ENCODE assay signal across 24 cellular contexts in genomic region chr3:159850481-159850880, GRCh38. TPM values are rescaled to one million over a fixed set of nuclear protein-coding genes. Genes with fewer than 3 reads are reported as not detected.
DNase-seq lines count a peak whose midpoint lies in the region; ATAC-seq and TF ChIP-seq lines count a peak whose summit lies in the region.
"Had no signal": no experiment of that assay in that cellular context is flagged by ENCODE, and none has a peak within 500 bp of the region (broad histone marks: within the 10 kb centered on the region; RNA-seq: fewer than 3 reads in every experiment).

No MANE protein-coding gene starts in this region.

- TF ChIP-seq POLR2A in gastrocnemius medialis (IDR thresholded peaks at IDR 0.05), result no peak

- in situ Hi-C loops in gastrocnemius medialis (cut with MboI; ENCODE audit: low sequenced_read_pairs in 4 of 4), result no loop called here

- H3K9me3 ChIP-seq in gastrocnemius medialis, result no peaks in the 10 kb centered on the region
- no peaks in the 10 kb centered on the region for H3K9me3 ChIP-seq in T-helper 17 cell (ENCODE audit: control insufficient read depth, low read length, poor library complexity, severe bottlenecking)
- no peaks in the 10 kb centered on the region for H3K9me3 ChIP-seq in aorta (ENCODE audit: control insufficient read depth, low read length)
- H3K9me3 ChIP-seq: MG63, Peyer's patch, SJSA1, spleen, thoracic aorta had no signal

- intact Hi-C loops in gastrocnemius medialis (cut with DNase I; ENCODE audit: low total_unique reads) (loop anchor here (10.0 kb wide), 4 partner anchors 714 to 1024 kb away; partner anchors contain the start of genes KPNA4 and PPM1L), aorta (cut with DNase I) (loop anchor here in 1 of 2 donors (10.0 kb wide), 1 partner anchor 86 kb away; no protein-coding TSS in a partner anchor)

- WGBS in aorta, 2 donors, result 73% methylated on average over 4 of the region's 4 CpGs

- DNase-seq in CD1c-positive myeloid dendritic cell (ENCODE audit: extremely low spot score), result peak; percentile 50
- DNase-seq in Kasumi-1 (lab: John Stamatoyannopoulos, UW), result peak; percentile 18 to 44
- DNase-seq in gastrocnemius medialis, result no peak
- DNase-seq in T-helper 17 cell, result no peak
- DNase-seq in activated CD4-positive, alpha-beta T cell treated with anti-CD3 and anti-CD28 coated beads for 1 hour, result no peak
- no peak for DNase-seq in aorta
- DNase-seq: activated CD4-positive, alpha-beta T cell treated with anti-CD3 and anti-CD28 coated beads, Interleukin-2, amount 10 ng/mL, durations not matched to agents 24 days and 14 days; activated naive CD4-positive, alpha-beta T cell treated with Interleukin-2 at 50 U/mL for 16 hours; activated T-cell treated with anti-CD3 and anti-CD28 coated beads, Interleukin-2, amount 50 U/mL, for 72 hours; DMS53; MG63; midbrain; naive thymus-derived CD8-positive, alpha-beta T cell; occipital lobe; Peyer's patch; spleen; stimulated activated CD4-positive, alpha-beta T cell treated with anti-CD3 and anti-CD28 coated beads, Interleukin-2, amount 100 ng/mL, for 48 hours had no signal

- H3K4me1 ChIP-seq in gastrocnemius medialis (peaks cover 60 to 63% of the 10 kb centered on the region in 2 donors), aorta (ENCODE audit: control insufficient read depth in 1 of 2, insufficient read depth in 2 of 2, low read length in 2 of 2) (peaks cover 0 to 23% of the 10 kb centered on the region in 2 donors)

- H3K4me3 ChIP-seq in gastrocnemius medialis (no peak overlapping the region), aorta (ENCODE audit: low read length in 2 of 2) (no peak overlapping the region)
- H3K4me3 ChIP-seq: hepatocyte, MG63, Peyer's patch, SJSA1, spleen, thoracic aorta had no signal

- no peak for ATAC-seq in gastrocnemius medialis
- no peak for ATAC-seq in T-helper 17 cell
- ATAC-seq in aorta (ENCODE audit: low FRiP score), result no peak
- ATAC-seq: activated T-cell treated with anti-CD3 and anti-CD28 coated beads, Interleukin-2, amount 50 U/mL, for 72 hours; left lobe of liver; naive thymus-derived CD8-positive, alpha-beta T cell; stimulated activated effector memory CD8-positive, alpha-beta T cell treated with anti-CD3 and anti-CD28 coated beads, Interleukin-12 subunit alpha, Interleukin-12 subunit beta, amount 100 ng/mL, for 72 hours had no signal

- H3K27me3 ChIP-seq in gastrocnemius medialis (no peaks in the 10 kb centered on the region), aorta (ENCODE audit: control insufficient read depth in 1 of 2, insufficient read depth in 2 of 2, low read length in 1 of 2) (no peaks in the 10 kb centered on the region)
- H3K27me3 ChIP-seq: hepatocyte, MG63, Peyer's patch, SJSA1, spleen had no signal

- H3K36me3 ChIP-seq in gastrocnemius medialis, result no peaks in the 10 kb centered on the region
- no peaks in the 10 kb centered on the region for H3K36me3 ChIP-seq in aorta (ENCODE audit: control insufficient read depth in 1 of 2, insufficient read depth in 2 of 2, low read length in 1 of 2)
- H3K36me3 ChIP-seq: MG63, Peyer's patch, SJSA1, spleen, thoracic aorta had no signal

- H3K27me3 Mint-ChIP-seq in brain (no peaks in the 10 kb centered on the region), T-helper 17 cell (peaks cover 34% of the 10 kb centered on the region)

- peak overlapping the region; percentile 86 to 97 (median 92) for H3K27ac ChIP-seq in gastrocnemius medialis
- no peak overlapping the region for H3K27ac ChIP-seq in aorta (ENCODE audit: low read depth in 1 of 2, low read length in 2 of 2)
- H3K27ac ChIP-seq: hepatocyte, SJSA1, thoracic aorta had no signal

- TF ChIP-seq CTCF in brain (conservative IDR thresholded peaks at IDR 0.05) (no peak), gastrocnemius medialis (IDR thresholded peaks at IDR 0.05 in 4 of 5, conservative IDR thresholded peaks at IDR 0.05 in 1 of 5) (no peak)

- H3K27ac Mint-ChIP-seq in brain, result peak overlapping the region in 3 of 5 experiments; percentile 94 to 95 (median 95)
- H3K27ac Mint-ChIP-seq in T-helper 17 cell, result no peak overlapping the region
- H3K27ac Mint-ChIP-seq: activated CD4-positive, alpha-beta T cell treated with anti-CD3 and anti-CD28 coated beads, Interleukin-2, amount 10 ng/mL, durations not matched to agents 24 days and 14 days; activated T-cell treated with anti-CD3 and anti-CD28 coated beads, Interleukin-2, amount 50 U/mL, for 72 hours; naive thymus-derived CD8-positive, alpha-beta T cell; stimulated activated effector memory CD8-positive, alpha-beta T cell treated with anti-CD3 and anti-CD28 coated beads, Interleukin-12 subunit alpha, Interleukin-12 subunit beta, amount 100 ng/mL, for 72 hours had no signal

- H3K4me3 Mint-ChIP-seq in brain (no peak overlapping the region), T-helper 17 cell (no peak overlapping the region)
- H3K4me3 Mint-ChIP-seq: activated CD4-positive, alpha-beta T cell treated with anti-CD3 and anti-CD28 coated beads, Interleukin-2, amount 10 ng/mL, durations not matched to agents 24 days and 14 days; activated T-cell treated with anti-CD3 and anti-CD28 coated beads, Interleukin-2, amount 50 U/mL, for 72 hours; naive thymus-derived CD8-positive, alpha-beta T cell; stimulated activated effector memory CD8-positive, alpha-beta T cell treated with anti-CD3 and anti-CD28 coated beads, Interleukin-12 subunit alpha, Interleukin-12 subunit beta, amount 100 ng/mL, for 72 hours had no signal

- H3K9me3 Mint-ChIP-seq in brain, result peaks cover 0 to 10% (median 7%) of the 10 kb centered on the region in 5 experiments
- H3K9me3 Mint-ChIP-seq: activated CD4-positive, alpha-beta T cell treated with anti-CD3 and anti-CD28 coated beads, Interleukin-2, amount 10 ng/mL, durations not matched to agents 24 days and 14 days; activated T-cell treated with anti-CD3 and anti-CD28 coated beads, Interleukin-2, amount 50 U/mL, for 72 hours; naive thymus-derived CD8-positive, alpha-beta T cell; stimulated activated effector memory CD8-positive, alpha-beta T cell treated with anti-CD3 and anti-CD28 coated beads, Interleukin-12 subunit alpha, Interleukin-12 subunit beta, amount 100 ng/mL, for 72 hours had no signal

- H3K36me3 Mint-ChIP-seq in brain (peaks cover 9% of the 10 kb centered on the region), T-helper 17 cell (ENCODE audit: low read depth) (no peaks in the 10 kb centered on the region)
- H3K36me3 Mint-ChIP-seq: naive thymus-derived CD8-positive, alpha-beta T cell; stimulated activated effector memory CD8-positive, alpha-beta T cell treated with anti-CD3 and anti-CD28 coated beads, Interleukin-12 subunit alpha, Interleukin-12 subunit beta, amount 100 ng/mL, for 72 hours had no signal

- H3K4me1 Mint-ChIP-seq in brain (peaks cover 93% of the 10 kb centered on the region), T-helper 17 cell (peaks cover 2% of the 10 kb centered on the region)
- H3K4me1 Mint-ChIP-seq: activated CD4-positive, alpha-beta T cell treated with anti-CD3 and anti-CD28 coated beads, Interleukin-2, amount 10 ng/mL, durations not matched to agents 24 days and 14 days; stimulated activated effector memory CD8-positive, alpha-beta T cell treated with anti-CD3 and anti-CD28 coated beads, Interleukin-12 subunit alpha, Interleukin-12 subunit beta, amount 100 ng/mL, for 72 hours had no signal

RNA-seq across cellular contexts. Expression of gene SCHIP1, which starts 10.8 kb away (rescaled TPM):
- polyA plus RNA-seq in brain (ENCODE audit: insufficient read depth, low read depth, low replicate concordance), result 51.7 TPM
- total RNA-seq in gastrocnemius medialis, result 100 to 1,000 TPM in 1 of 4 donors, 10 to 100 TPM in 3; 36.8 to 325 (median 85.6) TPM
- not detected for total RNA-seq in T-helper 17 cell
- 10 to 100 TPM; 18.0 to 32.7 TPM for total RNA-seq in aorta
- polyA plus RNA-seq in aorta, result 1 to 10 TPM; 2.8 to 9.0 TPM
- total RNA-seq: activated CD4-positive, alpha-beta T cell treated with anti-CD3 and anti-CD28 coated beads, Interleukin-2, amount 10 ng/mL, durations not matched to agents 24 days and 14 days; activated T-cell treated with anti-CD3 and anti-CD28 coated beads, Interleukin-2, amount 50 U/mL, for 72 hours; naive thymus-derived CD8-positive, alpha-beta T cell; T-helper 1 cell treated with Interleukin-12 subunit alpha and Interleukin-12 subunit beta and Interleukin-4 antibody, amounts not matched to agents 30 ng/mL and 1 ng/mL, for 36 hours had no signal
- polyA plus RNA-seq: naive thymus-derived CD8-positive, alpha-beta T cell had no signal

Comparison
In these comparisons a context has a peak if more than half of its experiments do, and no peak if none do; other contexts are left out.
1. DNase-seq: peak in CD1c-positive myeloid dendritic cell (single experiment) and Kasumi-1 (2 of 2); none in gastrocnemius medialis (0 of 2), T-helper 17 cell (0 of 3), activated CD4-positive, alpha-beta T cell treated with anti-CD3 and anti-CD28 coated beads for 1 hour (single experiment) and aorta (0 of 2).
2. H3K27ac ChIP-seq: peak in gastrocnemius medialis (4 of 4); none in aorta (0 of 2).
3. RNA of gene SCHIP1, which starts 10.8 kb away (total RNA-seq): 36.8 to 325 TPM in gastrocnemius medialis and 18.0 to 32.7 TPM in aorta; not detected in T-helper 17 cell; every median in the first group is over 10 times any median in the second.